Comparison of ENCODE assay signal across 18 cellular contexts in the genomic region with DNA sequence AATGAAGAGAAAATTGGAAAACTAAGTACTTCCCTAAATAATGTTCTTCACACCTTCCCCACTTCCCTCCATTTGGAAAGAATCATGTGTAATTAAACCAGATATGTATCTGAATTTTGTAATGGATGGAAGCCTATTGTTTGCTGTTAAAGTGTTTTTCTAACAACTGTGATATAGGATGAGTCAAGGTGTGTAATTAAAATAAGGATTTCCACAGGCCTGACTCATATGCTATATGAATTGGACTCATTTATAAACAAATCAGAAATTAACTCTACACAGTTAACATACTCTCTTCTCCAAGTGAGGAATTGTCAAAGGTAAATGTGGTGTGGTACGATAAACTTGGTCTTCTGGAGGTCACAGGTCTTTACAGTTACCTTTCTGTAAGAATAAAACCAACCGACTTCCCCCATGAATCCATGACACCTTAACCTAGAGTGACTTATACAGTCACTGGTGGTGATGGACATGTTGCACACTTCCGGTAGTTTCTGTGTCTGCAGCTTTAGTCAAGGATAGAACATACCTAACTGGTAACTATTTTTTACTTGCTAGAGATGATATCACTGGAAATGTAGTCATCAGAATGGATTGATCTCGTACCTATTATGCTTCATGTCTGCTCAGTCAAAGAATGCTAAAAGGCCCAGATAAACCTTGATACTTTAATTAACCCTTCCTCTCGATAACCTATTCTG. TPM values are rescaled to one million over a fixed set of nuclear protein-coding genes. Genes with fewer than 3 reads are reported as not detected.
DNase-seq lines count a peak whose midpoint lies in the region; ATAC-seq and TF ChIP-seq lines count a peak whose summit lies in the region.
"Had no signal": no experiment of that assay in that cellular context is flagged by ENCODE, and none has a peak within 500 bp of the region (broad histone marks: within the 10 kb centered on the region; RNA-seq: fewer than 3 reads in every experiment).

No MANE protein-coding gene starts in this region.

- H2AFZ ChIP-seq in mammary epithelial cell (ENCODE audit: low read depth, low read length): no peak overlapping the region

- H3K27ac Mint-ChIP-seq in MCF 10A (ENCODE audit: low read depth, unreplicated experiment): peak overlapping the region; percentile 61
- H3K27ac Mint-ChIP-seq: CD4-positive, alpha-beta T cell; H9 had no signal

- peaks cover 80% of the 10 kb centered on the region for H3K79me2 ChIP-seq in mammary epithelial cell (ENCODE audit: insufficient read depth, low read length)

- H3K4me3 Mint-ChIP-seq in MCF 10A (ENCODE audit: unreplicated experiment): no peak overlapping the region
- H3K4me3 Mint-ChIP-seq: CD4-positive, alpha-beta T cell; H9 had no signal

- peaks cover 34% of the 10 kb centered on the region for H3K4me1 Mint-ChIP-seq in MCF 10A (ENCODE audit: insufficient read depth, unreplicated experiment)
- H3K4me1 Mint-ChIP-seq: H9 had no signal

- dilution Hi-C loops in mammary epithelial cell (cut with HindIII; ENCODE audit: low sequenced_read_pairs): no loop called here

- TF ChIP-seq CTCF in MCF 10A (IDR thresholded peaks at IDR 0.05; ENCODE audit: unreplicated experiment) (no peak), breast epithelium (IDR thresholded peaks at IDR 0.05) (no peak), mammary epithelial cell (conservative IDR thresholded peaks at IDR 0.05 in 1 of 2, IDR thresholded peaks at IDR 0.05 in 1 of 2; ENCODE audit: extremely low read depth in 1 of 2, insufficient read depth in 1 of 2, low read depth in 1 of 2, low read length in 2 of 2) (no peak), foreskin keratinocyte (conservative IDR thresholded peaks at IDR 0.05) (no peak)

- H3K27ac ChIP-seq in breast epithelium (no peak overlapping the region), mammary epithelial cell (ENCODE audit: insufficient read depth, low read depth, low read length) (peak overlapping the region; percentile 76), foreskin keratinocyte (peak overlapping the region; percentile 71)
- H3K27ac ChIP-seq: 22Rv1, A549, C4-2B had no signal

- H3K4me2 ChIP-seq in mammary epithelial cell (ENCODE audit: insufficient read depth, low read depth, low read length): peak overlapping the region; percentile 54
- H3K4me2 ChIP-seq: A549 had no signal

- peak overlapping the region; percentile 30 for H3K9ac ChIP-seq in mammary epithelial cell (ENCODE audit: insufficient read depth, low read length)

- WGBS in mammary epithelial cell (ENCODE audit: low coverage, missing lambda C conversion rate): 48% methylated on average over 5 of the region's 5 CpGs

- intact Hi-C loops in MCF 10A (cut with micrococcal nuclease): loop anchor here (2.0 kb wide), 1 partner anchor 50 kb away; no protein-coding TSS in a partner anchor
- intact Hi-C loops in breast epithelium (cut with DNase I; ENCODE audit: low total_unique reads): no loop called here
- intact Hi-C loops in mammary epithelial cell (cut with micrococcal nuclease): no loop called here

- peak; percentile 96 for ATAC-seq in foreskin keratinocyte
- ATAC-seq: A549 had no signal

- in situ Hi-C loops in mammary epithelial cell (cut with MboI; ENCODE audit: low sequenced_read_pairs in 2 of 2): no loop called here

- CTCF ChIA-PET in MCF 10A (lab: Yijun Ruan, JAX) (interaction anchor here (0.5 to 0.6 kb wide), 2 partner anchors 16 to 605 kb away, joined by 3 read pairs; no protein-coding TSS in a partner anchor), mammary epithelial cell (lab: Charles Lee; ENCODE audit: low non-redundant PET) (no interaction called here)

- TSS peak; percentile 34 for BruUV-seq in MCF 10A (replicated peaks; lab: Mats Ljungman, UMichigan)
- no TSS peak for BruUV-seq in mammary epithelial cell (replicated peaks; lab: Mats Ljungman, UMichigan)

- POLR2A ChIA-PET in MCF 10A (lab: Yijun Ruan, JAX): interaction anchor here (0.9 to 1.7 kb wide), 5 partner anchors 9 to 19 kb away, joined by 3 to 11 read pairs (median 4); a partner anchor contains a TSS

- no peaks in the 10 kb centered on the region for H3K9me3 ChIP-seq in breast epithelium
- H3K9me3 ChIP-seq in mammary epithelial cell (replicated peaks; ENCODE audit: insufficient read depth, low read length): peaks cover 5% of the 10 kb centered on the region
- H3K9me3 ChIP-seq: A549 had no signal

- H3K27me3 ChIP-seq in breast epithelium: no peaks in the 10 kb centered on the region
- H3K27me3 ChIP-seq in mammary epithelial cell (ENCODE audit: insufficient read depth, low read length): no peaks in the 10 kb centered on the region
- H3K27me3 ChIP-seq in foreskin keratinocyte: no peaks in the 10 kb centered on the region

- H3K4me1 ChIP-seq in breast epithelium (no peaks in the 10 kb centered on the region), mammary epithelial cell (ENCODE audit: insufficient read depth, low read length) (peaks cover 57% of the 10 kb centered on the region), foreskin keratinocyte (peaks cover 17% of the 10 kb centered on the region)
- H3K4me1 ChIP-seq: A549 had no signal

- peak; percentile 35 for DNase-seq in MCF 10A (ENCODE audit: unreplicated experiment)
- DNase-seq in breast epithelium (ENCODE audit: low spot score in 2 of 2): no peak
- DNase-seq in mammary epithelial cell: peak; percentile 88
- peak; percentile 70 to 81 for DNase-seq in foreskin keratinocyte
- no peak for DNase-seq in effector CD8-positive, alpha-beta T cell (lab: John Stamatoyannopoulos, UW)
- DNase-seq in islet precursor cell: no peak
- no peak for DNase-seq in NCI-H2196 treated with DMSO at 0.1 percent for 48 hours (lab: John Stamatoyannopoulos, UW; ENCODE audit: unreplicated experiment)
- DNase-seq: AML-193; CD4-positive, alpha-beta T cell; DMS153; DMS79 treated with DMSO at 0.1 percent for 48 hours; GF-D8; H9 had no signal

- peaks cover 8% of the 10 kb centered on the region for H3K9me3 Mint-ChIP-seq in MCF 10A (ENCODE audit: unreplicated experiment)
- H3K9me3 Mint-ChIP-seq: CD4-positive, alpha-beta T cell; H9 had no signal

- H4K20me1 ChIP-seq in mammary epithelial cell (ENCODE audit: insufficient read depth, low read length): no peaks in the 10 kb centered on the region

- peaks cover 57% of the 10 kb centered on the region for H3K36me3 Mint-ChIP-seq in MCF 10A (ENCODE audit: insufficient read depth, unreplicated experiment)

- H3K27me3 Mint-ChIP-seq in MCF 10A (ENCODE audit: insufficient read depth, unreplicated experiment): no peaks in the 10 kb centered on the region

- TF ChIP-seq POLR2A in breast epithelium (IDR thresholded peaks at IDR 0.05): no peak

- H3K4me3 ChIP-seq in breast epithelium: no peak overlapping the region
- no peak overlapping the region for H3K4me3 ChIP-seq in mammary epithelial cell (replicated peaks in 1 of 3; ENCODE audit: insufficient read depth in 1 of 3, low read depth in 2 of 3, low read length in 3 of 3)
- H3K4me3 ChIP-seq: A549 had no signal

- H3K36me3 ChIP-seq in breast epithelium (no peaks in the 10 kb centered on the region), mammary epithelial cell (ENCODE audit: insufficient read depth, low read length) (peaks cover 32% of the 10 kb centered on the region)

RNA-seq across cellular contexts. Expression of a gene that starts 12.8 kb away (rescaled TPM):
- total RNA-seq in MCF 10A (2022) (7.6 and 9.5 TPM in 2 replicates), breast epithelium (1 to 10 TPM in 1 of 3 donors, under 1 TPM in 2; 0.29 to 2.4 (median 0.66) TPM), mammary epithelial cell (10 to 100 TPM; 98.2 to 98.4 TPM), foreskin keratinocyte (13.4 and 23.5 TPM in 2 replicates)
- polyA plus RNA-seq in mammary epithelial cell (39.7 TPM), foreskin keratinocyte (9.7 and 13.7 TPM in 2 replicates)
- polyA minus RNA-seq in mammary epithelial cell: 13.1 TPM
- total RNA-seq: CD4-positive, alpha-beta T cell; H1; H9 had no signal
- polyA plus RNA-seq: A549, BJ, H1 had no signal

Comparison
In these comparisons a context has a peak if more than half of its experiments do, and no peak if none do; other contexts are left out.
1. DNase-seq: peak in MCF 10A (single experiment), mammary epithelial cell (single experiment) and foreskin keratinocyte (2 of 2); none in breast epithelium (0 of 2), effector CD8-positive, alpha-beta T cell (single experiment), islet precursor cell (single experiment) and NCI-H2196 treated with DMSO at 0.1 percent for 48 hours (single experiment).
2. H3K27ac ChIP-seq: peak in mammary epithelial cell (single experiment) and foreskin keratinocyte (single experiment); none in breast epithelium (0 of 2).